Comparison of ENCODE assay signal across 31 cellular contexts in genomic region chr1:181522864-181523263, GRCh38. TPM values are rescaled to one million over a fixed set of nuclear protein-coding genes. Genes with fewer than 3 reads are reported as not detected.
"Had no signal": no experiment of that assay in that cellular context is flagged by ENCODE, and none has a peak within 500 bp of the region (broad histone marks: within the 10 kb centered on the region; RNA-seq: fewer than 3 reads in every experiment).

No MANE protein-coding gene starts in this region.

- H3K9me3 Mint-ChIP-seq: neural progenitor cell had no signal

- FAIRE-seq: kidney had no signal

- H3K9me3 ChIP-seq: colonic mucosa, gastrocnemius medialis, mucosa of descending colon, testis, upper lobe of right lung, uterus had no signal

- H3K27me3 ChIP-seq: colonic mucosa, gastrocnemius medialis, hepatocyte, neural progenitor cell, right atrium auricular region, testis, transverse colon, upper lobe of right lung, uterus had no signal

- H3K4me3 ChIP-seq: colonic mucosa, gastrocnemius medialis, hepatocyte, lung, mucosa of descending colon, neural progenitor cell, right atrium auricular region, testis, transverse colon, upper lobe of right lung, uterus had no signal

- ATAC-seq: esophagus mucosa; gastrocnemius medialis; left lobe of liver; mucosa of descending colon; natural killer cell treated with Interleukin-12 subunit alpha and Interleukin-12 subunit beta and Interleukin-15 and Interleukin-18, amount 100 ng/mL, for 72 hours; sciatic nerve; stimulated activated memory B cell treated with anti-CD40 and anti-IgM and Interleukin-4, amounts not matched to agents 10 μg/mL and 1 μg/mL and 100 μg/mL, for 72 hours; stimulated activated naive CD8-positive, alpha-beta T cell treated with anti-CD3 and anti-CD28 coated beads, Interleukin-15, Interleukin-2, amounts not matched to agents 100 U/mL and 50 U/mL, for 24 hours; upper lobe of right lung had no signal

- H3K4me1 ChIP-seq: colonic mucosa, gastrocnemius medialis, parathyroid adenoma, right atrium auricular region, testis, transverse colon, upper lobe of right lung, uterus had no signal

- H3K27ac Mint-ChIP-seq: dendritic cell treated with granulocyte-macrophage colony-stimulating factor and Interleukin-4, amounts not matched to agents 40 ng/mL and 50 ng/mL, for 4 days; endodermal cell; memory B cell; naive B cell; natural killer cell treated with Interleukin-12 subunit alpha and Interleukin-12 subunit beta and Interleukin-15 and Interleukin-18, amount 100 ng/mL, for 72 hours; neural progenitor cell; progenitor cell of endocrine pancreas; stimulated activated memory B cell treated with anti-CD40 and anti-IgM and Interleukin-4, amounts not matched to agents 10 μg/mL and 1 μg/mL and 100 μg/mL, for 72 hours had no signal

- H3K36me3 ChIP-seq: colonic mucosa, gastrocnemius medialis, neural progenitor cell, right atrium auricular region, transverse colon, upper lobe of right lung, uterus had no signal

- H3K27ac ChIP-seq: colonic mucosa, epithelial cell of prostate, gastrocnemius medialis, hepatocyte, neural progenitor cell, parathyroid adenoma, right atrium auricular region, testis, transverse colon, upper lobe of right lung, uterus had no signal

- H3K27me3 Mint-ChIP-seq: memory B cell; stimulated activated memory B cell treated with anti-CD40 and anti-IgM and Interleukin-4, amounts not matched to agents 10 μg/mL and 1 μg/mL and 100 μg/mL, for 72 hours had no signal

- DNase-seq: colonic mucosa; effector CD8-positive, alpha-beta T cell; endodermal cell; foreskin fibroblast; gastrocnemius medialis; kidney; mucosa of descending colon; naive B cell; stimulated activated CD4-positive, alpha-beta T cell treated with anti-CD3 and anti-CD28 coated beads, Interleukin-2, amount 100 ng/mL, for 24 hours; stimulated activated CD4-positive, alpha-beta T cell treated with anti-CD3 and anti-CD28 coated beads, Interleukin-4, amount 100 ng/mL, for 4 hours; stimulated activated naive CD8-positive, alpha-beta T cell treated with anti-CD3 and anti-CD28 coated beads, Interleukin-15, Interleukin-2, amounts not matched to agents 100 U/mL and 50 U/mL, for 24 hours; substantia nigra; testis; transverse colon; upper lobe of right lung; uterus had no signal

- H3K4me1 Mint-ChIP-seq: endodermal cell, memory B cell, naive B cell, neural progenitor cell had no signal

- H3K4me3 Mint-ChIP-seq: dendritic cell treated with granulocyte-macrophage colony-stimulating factor and Interleukin-4, amounts not matched to agents 40 ng/mL and 50 ng/mL, for 4 days; endodermal cell; memory B cell; natural killer cell treated with Interleukin-12 subunit alpha and Interleukin-12 subunit beta and Interleukin-15 and Interleukin-18, amount 100 ng/mL, for 72 hours; neural progenitor cell; stimulated activated memory B cell treated with anti-CD40 and anti-IgM and Interleukin-4, amounts not matched to agents 10 μg/mL and 1 μg/mL and 100 μg/mL, for 72 hours had no signal

- H3K36me3 Mint-ChIP-seq: natural killer cell treated with Interleukin-12 subunit alpha and Interleukin-12 subunit beta and Interleukin-15 and Interleukin-18, amount 100 ng/mL, for 72 hours; neural progenitor cell had no signal

RNA-seq across cellular contexts. Expression of gene CACNA1E, which starts 39.5 kb away (rescaled TPM):
- total RNA-seq: glomerular endothelial cell had no signal
